ENCODE assay signal across 1 cellular context in the genomic region with DNA sequence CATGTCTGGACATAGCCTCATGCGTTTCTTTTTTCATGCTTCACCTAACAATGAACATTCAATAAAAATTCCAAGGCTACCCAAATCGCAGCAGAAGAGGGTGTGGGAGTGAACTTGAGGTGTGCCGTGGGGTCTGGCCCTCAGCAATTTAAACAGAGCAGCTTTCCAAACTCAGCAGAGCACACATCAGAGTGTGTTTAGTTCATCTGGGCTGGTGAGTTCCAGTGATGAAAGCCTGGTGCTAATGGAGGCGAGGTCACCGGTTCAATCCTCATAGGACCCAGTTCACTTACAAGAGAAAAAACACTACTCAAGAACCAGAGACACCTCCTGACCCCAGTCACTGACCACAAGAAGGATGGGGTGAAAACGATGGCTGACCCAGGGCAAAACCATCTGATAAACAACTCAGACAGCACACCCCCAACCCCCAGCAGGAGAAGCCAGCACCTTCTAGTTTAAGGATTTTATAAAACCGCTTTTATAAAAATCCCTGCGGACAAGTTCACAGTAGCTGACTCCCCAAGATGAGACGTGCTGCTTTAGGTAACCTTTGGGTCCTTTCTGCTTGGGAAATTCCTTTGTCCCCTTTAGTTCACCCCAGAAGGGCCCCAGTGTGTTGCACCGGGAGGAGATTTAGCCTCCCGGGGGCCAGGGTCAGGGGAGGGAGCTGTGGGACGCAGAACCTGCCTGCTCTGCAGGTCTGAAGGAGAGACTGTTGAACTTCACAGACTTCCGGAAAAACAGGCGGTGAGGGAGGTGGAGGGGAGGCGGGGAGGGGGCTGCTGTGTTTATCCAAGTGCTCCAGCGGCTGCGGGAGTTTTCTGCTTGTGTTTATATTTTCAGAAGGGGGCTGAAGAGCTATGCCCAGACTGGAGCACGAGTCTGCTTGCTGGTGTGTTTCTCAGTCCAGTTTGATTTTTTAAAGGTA.
TF ChIP-seq lines count a peak whose summit lies in the region.

No MANE protein-coding gene starts in this region.

TF ChIP-seq in GM23338, 12 proteins besides CTCF, POLR2A, EP300 and RAD21:
- TF ChIP-seq, protein P1, sequence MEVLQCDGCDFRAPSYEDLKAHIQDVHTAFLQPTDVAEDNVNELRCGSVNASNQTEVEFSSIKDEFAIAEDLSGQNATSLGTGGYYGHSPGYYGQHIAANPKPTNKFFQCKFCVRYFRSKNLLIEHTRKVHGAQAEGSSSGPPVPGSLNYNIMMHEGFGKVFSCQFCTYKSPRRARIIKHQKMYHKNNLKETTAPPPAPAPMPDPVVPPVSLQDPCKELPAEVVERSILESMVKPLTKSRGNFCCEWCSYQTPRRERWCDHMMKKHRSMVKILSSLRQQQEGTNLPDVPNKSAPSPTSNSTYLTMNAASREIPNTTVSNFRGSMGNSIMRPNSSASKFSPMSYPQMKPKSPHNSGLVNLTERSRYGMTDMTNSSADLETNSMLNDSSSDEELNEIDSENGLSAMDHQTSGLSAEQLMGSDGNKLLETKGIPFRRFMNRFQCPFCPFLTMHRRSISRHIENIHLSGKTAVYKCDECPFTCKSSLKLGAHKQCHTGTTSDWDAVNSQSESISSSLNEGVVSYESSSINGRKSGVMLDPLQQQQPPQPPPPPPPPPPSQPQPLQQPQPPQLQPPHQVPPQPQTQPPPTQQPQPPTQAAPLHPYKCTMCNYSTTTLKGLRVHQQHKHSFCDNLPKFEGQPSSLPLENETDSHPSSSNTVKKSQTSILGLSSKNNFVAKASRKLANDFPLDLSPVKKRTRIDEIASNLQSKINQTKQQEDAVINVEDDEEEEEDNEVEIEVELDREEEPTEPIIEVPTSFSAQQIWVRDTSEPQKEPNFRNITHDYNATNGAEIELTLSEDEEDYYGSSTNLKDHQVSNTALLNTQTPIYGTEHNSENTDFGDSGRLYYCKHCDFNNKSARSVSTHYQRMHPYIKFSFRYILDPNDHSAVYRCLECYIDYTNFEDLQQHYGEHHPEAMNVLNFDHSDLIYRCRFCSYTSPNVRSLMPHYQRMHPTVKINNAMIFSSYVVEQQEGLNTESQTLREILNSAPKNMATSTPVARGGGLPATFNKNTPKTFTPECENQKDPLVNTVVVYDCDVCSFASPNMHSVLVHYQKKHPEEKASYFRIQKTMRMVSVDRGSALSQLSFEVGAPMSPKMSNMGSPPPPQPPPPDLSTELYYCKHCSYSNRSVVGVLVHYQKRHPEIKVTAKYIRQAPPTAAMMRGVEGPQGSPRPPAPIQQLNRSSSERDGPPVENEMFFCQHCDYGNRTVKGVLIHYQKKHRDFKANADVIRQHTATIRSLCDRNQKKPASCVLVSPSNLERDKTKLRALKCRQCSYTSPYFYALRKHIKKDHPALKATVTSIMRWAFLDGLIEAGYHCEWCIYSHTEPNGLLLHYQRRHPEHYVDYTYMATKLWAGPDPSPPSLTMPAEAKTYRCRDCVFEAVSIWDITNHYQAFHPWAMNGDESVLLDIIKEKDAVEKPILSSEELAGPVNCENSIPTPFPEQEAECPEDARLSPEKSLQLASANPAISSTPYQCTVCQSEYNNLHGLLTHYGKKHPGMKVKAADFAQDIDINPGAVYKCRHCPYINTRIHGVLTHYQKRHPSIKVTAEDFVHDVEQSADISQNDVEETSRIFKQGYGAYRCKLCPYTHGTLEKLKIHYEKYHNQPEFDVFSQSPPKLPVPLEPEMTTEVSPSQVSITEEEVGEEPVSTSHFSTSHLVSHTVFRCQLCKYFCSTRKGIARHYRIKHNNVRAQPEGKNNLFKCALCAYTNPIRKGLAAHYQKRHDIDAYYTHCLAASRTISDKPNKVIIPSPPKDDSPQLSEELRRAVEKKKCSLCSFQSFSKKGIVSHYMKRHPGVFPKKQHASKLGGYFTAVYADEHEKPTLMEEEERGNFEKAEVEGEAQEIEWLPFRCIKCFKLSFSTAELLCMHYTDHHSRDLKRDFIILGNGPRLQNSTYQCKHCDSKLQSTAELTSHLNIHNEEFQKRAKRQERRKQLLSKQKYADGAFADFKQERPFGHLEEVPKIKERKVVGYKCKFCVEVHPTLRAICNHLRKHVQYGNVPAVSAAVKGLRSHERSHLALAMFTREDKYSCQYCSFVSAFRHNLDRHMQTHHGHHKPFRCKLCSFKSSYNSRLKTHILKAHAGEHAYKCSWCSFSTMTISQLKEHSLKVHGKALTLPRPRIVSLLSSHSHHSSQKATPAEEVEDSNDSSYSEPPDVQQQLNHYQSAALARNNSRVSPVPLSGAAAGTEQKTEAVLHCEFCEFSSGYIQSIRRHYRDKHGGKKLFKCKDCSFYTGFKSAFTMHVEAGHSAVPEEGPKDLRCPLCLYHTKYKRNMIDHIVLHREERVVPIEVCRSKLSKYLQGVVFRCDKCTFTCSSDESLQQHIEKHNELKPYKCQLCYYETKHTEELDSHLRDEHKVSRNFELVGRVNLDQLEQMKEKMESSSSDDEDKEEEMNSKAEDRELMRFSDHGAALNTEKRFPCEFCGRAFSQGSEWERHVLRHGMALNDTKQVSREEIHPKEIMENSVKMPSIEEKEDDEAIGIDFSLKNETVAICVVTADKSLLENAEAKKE (CRISPR knock-in tag; IDR thresholded peaks at IDR 0.05) = no peak
- TF ChIP-seq ZNF114 (CRISPR knock-in tag; IDR thresholded peaks at IDR 0.05) (no peak), STAT1 (IDR thresholded peaks at IDR 0.05; ENCODE audit: unreplicated experiment) (no peak), EZH2phosphoT487 (IDR thresholded peaks at IDR 0.05; ENCODE audit: unreplicated experiment) (no peak), POLR2AphosphoS5 (IDR thresholded peaks at IDR 0.05; ENCODE audit: low read depth) (no peak), JUNB (IDR thresholded peaks at IDR 0.05; ENCODE audit: unreplicated experiment) (no peak), EZH2 (IDR thresholded peaks at IDR 0.05; ENCODE audit: low read depth, unreplicated experiment) (no peak), CREB1 (CRISPR knock-in tag; IDR thresholded peaks at IDR 0.05; ENCODE audit: low read depth) (no peak), NANOG (IDR thresholded peaks at IDR 0.05; ENCODE audit: borderline replicate concordance) (no peak), ZNF331 (CRISPR knock-in tag; IDR thresholded peaks at IDR 0.05; ENCODE audit: low read depth) (no peak)
- TF ChIP-seq, protein P2, sequence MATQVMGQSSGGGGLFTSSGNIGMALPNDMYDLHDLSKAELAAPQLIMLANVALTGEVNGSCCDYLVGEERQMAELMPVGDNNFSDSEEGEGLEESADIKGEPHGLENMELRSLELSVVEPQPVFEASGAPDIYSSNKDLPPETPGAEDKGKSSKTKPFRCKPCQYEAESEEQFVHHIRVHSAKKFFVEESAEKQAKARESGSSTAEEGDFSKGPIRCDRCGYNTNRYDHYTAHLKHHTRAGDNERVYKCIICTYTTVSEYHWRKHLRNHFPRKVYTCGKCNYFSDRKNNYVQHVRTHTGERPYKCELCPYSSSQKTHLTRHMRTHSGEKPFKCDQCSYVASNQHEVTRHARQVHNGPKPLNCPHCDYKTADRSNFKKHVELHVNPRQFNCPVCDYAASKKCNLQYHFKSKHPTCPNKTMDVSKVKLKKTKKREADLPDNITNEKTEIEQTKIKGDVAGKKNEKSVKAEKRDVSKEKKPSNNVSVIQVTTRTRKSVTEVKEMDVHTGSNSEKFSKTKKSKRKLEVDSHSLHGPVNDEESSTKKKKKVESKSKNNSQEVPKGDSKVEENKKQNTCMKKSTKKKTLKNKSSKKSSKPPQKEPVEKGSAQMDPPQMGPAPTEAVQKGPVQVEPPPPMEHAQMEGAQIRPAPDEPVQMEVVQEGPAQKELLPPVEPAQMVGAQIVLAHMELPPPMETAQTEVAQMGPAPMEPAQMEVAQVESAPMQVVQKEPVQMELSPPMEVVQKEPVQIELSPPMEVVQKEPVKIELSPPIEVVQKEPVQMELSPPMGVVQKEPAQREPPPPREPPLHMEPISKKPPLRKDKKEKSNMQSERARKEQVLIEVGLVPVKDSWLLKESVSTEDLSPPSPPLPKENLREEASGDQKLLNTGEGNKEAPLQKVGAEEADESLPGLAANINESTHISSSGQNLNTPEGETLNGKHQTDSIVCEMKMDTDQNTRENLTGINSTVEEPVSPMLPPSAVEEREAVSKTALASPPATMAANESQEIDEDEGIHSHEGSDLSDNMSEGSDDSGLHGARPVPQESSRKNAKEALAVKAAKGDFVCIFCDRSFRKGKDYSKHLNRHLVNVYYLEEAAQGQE (IDR thresholded peaks at IDR 0.05; ENCODE audit: unreplicated experiment) = no peak
- TF ChIP-seq, protein P3, sequence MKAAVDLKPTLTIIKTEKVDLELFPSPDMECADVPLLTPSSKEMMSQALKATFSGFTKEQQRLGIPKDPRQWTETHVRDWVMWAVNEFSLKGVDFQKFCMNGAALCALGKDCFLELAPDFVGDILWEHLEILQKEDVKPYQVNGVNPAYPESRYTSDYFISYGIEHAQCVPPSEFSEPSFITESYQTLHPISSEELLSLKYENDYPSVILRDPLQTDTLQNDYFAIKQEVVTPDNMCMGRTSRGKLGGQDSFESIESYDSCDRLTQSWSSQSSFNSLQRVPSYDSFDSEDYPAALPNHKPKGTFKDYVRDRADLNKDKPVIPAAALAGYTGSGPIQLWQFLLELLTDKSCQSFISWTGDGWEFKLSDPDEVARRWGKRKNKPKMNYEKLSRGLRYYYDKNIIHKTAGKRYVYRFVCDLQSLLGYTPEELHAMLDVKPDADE (IDR thresholded peaks at IDR 0.05) = no peak
